Comparison of ENCODE assay signal across 8 cellular contexts in genomic region chr6:593139-593906, GRCh38.
DNase-seq lines count a peak whose midpoint lies in the region; ATAC-seq lines count a peak whose summit lies in the region.

No MANE protein-coding gene starts in this region.

- H3K27me3 ChIP-seq in SJSA1 (replicated peaks): no peaks in the 10 kb centered on the region

- ATAC-seq in HG03097 (IDR thresholded peaks at IDR 0.05; ENCODE audit: low FRiP score, unreplicated experiment): no peak
- no peak for ATAC-seq in HG03432 (IDR thresholded peaks at IDR 0.05; ENCODE audit: unreplicated experiment)

- DNase-seq in Daoy (ENCODE audit: low read depth): peak; percentile 51
- DNase-seq in Kasumi-1 (lab: John Stamatoyannopoulos, UW): peak; percentile 34 to 79
- DNase-seq in SJSA1 (ENCODE audit: low read depth in 1 of 2, low spot score in 2 of 2): peak; percentile 59 to 77
- DNase-seq in activated gamma-delta T cell treated with anti-CD3 and anti-CD28 coated beads, Interleukin-2, amount 50 U/mL, for 16 hours (ENCODE audit: low read depth): peak; percentile 55
- DNase-seq in germinal center (ENCODE audit: low spot score): peak; percentile 48
- DNase-seq in renal cortical epithelial cell (ENCODE audit: low read depth): peak; percentile 49

- peaks cover 41% of the 10 kb centered on the region for H3K4me1 ChIP-seq in SJSA1 (replicated peaks)

- no peaks in the 10 kb centered on the region for H3K9me3 ChIP-seq in SJSA1 (replicated peaks)

- H3K27ac ChIP-seq in SJSA1: no peak overlapping the region

- peaks cover 61% of the 10 kb centered on the region for H3K36me3 ChIP-seq in SJSA1

- H3K4me3 ChIP-seq in SJSA1: no peak overlapping the region
